Comparison of ENCODE assay signal across 25 cellular contexts in genomic region chr3:183959214-183959613, GRCh38. TPM values are rescaled to one million over a fixed set of nuclear protein-coding genes. Genes with fewer than 3 reads are reported as not detected.
DNase-seq lines count a peak whose midpoint lies in the region; ATAC-seq, FAIRE-seq and TF ChIP-seq lines count a peak whose summit lies in the region.
"Had no signal": no experiment of that assay in that cellular context is flagged by ENCODE, and none has a peak within 500 bp of the region (broad histone marks: within the 10 kb centered on the region; RNA-seq: fewer than 3 reads in every experiment).

No MANE protein-coding gene starts in this region.

- H3K9me3 Mint-ChIP-seq in activated T-helper 17 cell treated with anti-CD3 and anti-CD28 coated beads, Interleukin-2, amount 50 U/mL, for 72 hours = no peaks in the 10 kb centered on the region
- H3K9me3 Mint-ChIP-seq: activated B cell treated with CpG ODN at 0.5 μM for 24 hours; activated CD8-positive, alpha-beta T cell treated with anti-CD3 and anti-CD28 coated beads for 36 hours; natural killer cell treated with Interleukin-12 subunit alpha and Interleukin-12 subunit beta and Interleukin-15 and Interleukin-18, amount 100 ng/mL, for 72 hours had no signal

- TF ChIP-seq EP300 in HepG2 (IDR thresholded peaks at IDR 0.05; ENCODE audit: low read depth in 2 of 2, low read length in 2 of 2) = peak in 1 of 2 experiments; percentile 31; a peak in 1 of 4 replicates
- no peak for TF ChIP-seq EP300 in HepG2 (CRISPR knock-in tag; IDR thresholded peaks at IDR 0.05; ENCODE audit: borderline replicate concordance)
- no peak for TF ChIP-seq EP300 in transverse colon (IDR thresholded peaks at IDR 0.05; ENCODE audit: low read depth)

- H3K4me1 Mint-ChIP-seq in activated T-helper 17 cell treated with anti-CD3 and anti-CD28 coated beads, Interleukin-2, amount 50 U/mL, for 72 hours = no peaks in the 10 kb centered on the region
- H3K4me1 Mint-ChIP-seq: activated B cell treated with CpG ODN at 0.5 μM for 24 hours had no signal

- H3K79me2 ChIP-seq in HepG2 (ENCODE audit: insufficient read depth, low read length) (no peaks in the 10 kb centered on the region), keratinocyte (ENCODE audit: control insufficient read depth, insufficient read depth, low read length) (no peaks in the 10 kb centered on the region)
- H3K79me2 ChIP-seq: parathyroid adenoma had no signal

- no peaks in the 10 kb centered on the region for H3K27me3 ChIP-seq in HepG2 (ENCODE audit: control insufficient read depth in 1 of 2, insufficient read depth in 2 of 2, low read length in 2 of 2)
- no peaks in the 10 kb centered on the region for H3K27me3 ChIP-seq in right lobe of liver
- no peaks in the 10 kb centered on the region for H3K27me3 ChIP-seq in keratinocyte (ENCODE audit: control insufficient read depth, extremely low read depth, insufficient read depth, low read length)
- H3K27me3 ChIP-seq in transverse colon = no peaks in the 10 kb centered on the region

- POLR2A ChIA-PET in HepG2 (lab: Yijun Ruan, JAX) = no interaction called here

- no peak for TF ChIP-seq RAD21 in HepG2 (CRISPR knock-in tag; IDR thresholded peaks at IDR 0.05)

- TF ChIP-seq CTCF in HepG2 (CRISPR knock-in tag; IDR thresholded peaks at IDR 0.05) (no peak), right lobe of liver (IDR thresholded peaks at IDR 0.05) (no peak), keratinocyte (optimal IDR thresholded peaks at IDR 0.05 in 1 of 3, IDR thresholded peaks at IDR 0.05 in 1 of 3, conservative IDR thresholded peaks at IDR 0.05 in 1 of 3; ENCODE audit: extremely low read depth in 1 of 3, insufficient read depth in 2 of 3, low read length in 3 of 3) (no peak), transverse colon (IDR thresholded peaks at IDR 0.05) (no peak)

- H3K27ac ChIP-seq in HepG2 (ENCODE audit: extremely low read length, insufficient read depth, low read length) = no peak overlapping the region
- H3K27ac ChIP-seq in right lobe of liver = no peak overlapping the region
- H3K27ac ChIP-seq in keratinocyte (ENCODE audit: control insufficient read depth, insufficient read depth, low read length) = peak overlapping the region; percentile 92
- H3K27ac ChIP-seq in transverse colon = peak overlapping the region; percentile 56 to 80 (median 76)
- H3K27ac ChIP-seq: KMS-11, parathyroid adenoma, thoracic aorta had no signal

- CTCF ChIA-PET in HepG2 (lab: Yijun Ruan, JAX; ENCODE audit: low intra/inter-chr PET ratio, low total read pairs) = no interaction called here

- no peak for ATAC-seq in HepG2
- ATAC-seq in right lobe of liver = no peak
- ATAC-seq in activated T-helper 17 cell treated with anti-CD3 and anti-CD28 coated beads, Interleukin-2, amount 50 U/mL, for 72 hours (replicated peaks) = peak; percentile 34
- ATAC-seq in HG02885 (IDR thresholded peaks at IDR 0.05; ENCODE audit: poor library complexity, unreplicated experiment) = no peak
- no peak for ATAC-seq in GM21515 (IDR thresholded peaks at IDR 0.05; ENCODE audit: unreplicated experiment)
- ATAC-seq: activated CD8-positive, alpha-beta T cell treated with anti-CD3 and anti-CD28 coated beads for 36 hours had no signal

- no peaks in the 10 kb centered on the region for H4K20me1 ChIP-seq in HepG2 (ENCODE audit: insufficient read depth, low read length)
- no peaks in the 10 kb centered on the region for H4K20me1 ChIP-seq in keratinocyte (ENCODE audit: control insufficient read depth, extremely low read depth, insufficient read depth, low read length)

- H3K9me3 ChIP-seq in HepG2 (ENCODE audit: low read length) (no peaks in the 10 kb centered on the region), right lobe of liver (no peaks in the 10 kb centered on the region), keratinocyte (ENCODE audit: control insufficient read depth, low read depth, low read length) (peaks cover 2% of the 10 kb centered on the region), transverse colon (no peaks in the 10 kb centered on the region)
- H3K9me3 ChIP-seq: HAP-1, thoracic aorta had no signal

- H3K9ac ChIP-seq in HepG2 (ENCODE audit: insufficient read depth, low read depth, low read length) = no peak overlapping the region
- peak overlapping the region; percentile 55 for H3K9ac ChIP-seq in keratinocyte (ENCODE audit: control insufficient read depth, extremely low read depth, insufficient read depth, low read length)
- H3K9ac ChIP-seq: KMS-11, parathyroid adenoma had no signal

- dilution Hi-C loops in keratinocyte (cut with MboI; ENCODE audit: extremely low pct_ligation_motif_present, low sequenced_read_pairs) = no loop called here

- H3K27me3 Mint-ChIP-seq in activated T-helper 17 cell treated with anti-CD3 and anti-CD28 coated beads, Interleukin-2, amount 50 U/mL, for 72 hours = no peaks in the 10 kb centered on the region
- H3K27me3 Mint-ChIP-seq: activated B cell treated with CpG ODN at 0.5 μM for 24 hours; activated CD8-positive, alpha-beta T cell treated with anti-CD3 and anti-CD28 coated beads for 36 hours; natural killer cell treated with Interleukin-12 subunit alpha and Interleukin-12 subunit beta and Interleukin-15 and Interleukin-18, amount 100 ng/mL, for 72 hours had no signal

- no peaks in the 10 kb centered on the region for H3K9me1 ChIP-seq in keratinocyte (ENCODE audit: control insufficient read depth, extremely low read depth, insufficient read depth, low read length)

- H3K27ac Mint-ChIP-seq in activated T-helper 17 cell treated with anti-CD3 and anti-CD28 coated beads, Interleukin-2, amount 50 U/mL, for 72 hours = peak overlapping the region; percentile 27
- H3K27ac Mint-ChIP-seq: activated B cell treated with CpG ODN at 0.5 μM for 24 hours; activated CD8-positive, alpha-beta T cell treated with anti-CD3 and anti-CD28 coated beads for 36 hours; natural killer cell treated with Interleukin-12 subunit alpha and Interleukin-12 subunit beta and Interleukin-15 and Interleukin-18, amount 100 ng/mL, for 72 hours had no signal

- H3K4me2 ChIP-seq in HepG2 (ENCODE audit: low read depth, low read length) = no peak overlapping the region
- H3K4me2 ChIP-seq in keratinocyte (ENCODE audit: control insufficient read depth, extremely low read depth, insufficient read depth, low read depth, low read length) = peak overlapping the region; percentile 61
- H3K4me2 ChIP-seq: KMS-11 had no signal

- no peak overlapping the region for H3K4me3 Mint-ChIP-seq in activated T-helper 17 cell treated with anti-CD3 and anti-CD28 coated beads, Interleukin-2, amount 50 U/mL, for 72 hours
- H3K4me3 Mint-ChIP-seq: activated B cell treated with CpG ODN at 0.5 μM for 24 hours; activated CD8-positive, alpha-beta T cell treated with anti-CD3 and anti-CD28 coated beads for 36 hours; natural killer cell treated with Interleukin-12 subunit alpha and Interleukin-12 subunit beta and Interleukin-15 and Interleukin-18, amount 100 ng/mL, for 72 hours had no signal

- FAIRE-seq in HepG2 (lab: Jason Lieb, UNC) (no peak), keratinocyte (lab: Jason Lieb, UNC) (no peak)
- FAIRE-seq: astrocyte had no signal

- H3K36me3 ChIP-seq in HepG2 (replicated peaks in 1 of 2; ENCODE audit: control insufficient read depth in 1 of 2, insufficient read depth in 2 of 2, low read length in 2 of 2) (peaks cover 4 to 5% of the 10 kb centered on the region in 2 experiments; a peak in 3 of 5 replicates), right lobe of liver (no peaks in the 10 kb centered on the region), keratinocyte (ENCODE audit: control insufficient read depth in 2 of 2, extremely low read depth in 1 of 2, insufficient read depth in 2 of 2, low read length in 2 of 2) (peaks cover 2 to 18% of the 10 kb centered on the region in 2 experiments), transverse colon (no peaks in the 10 kb centered on the region)

- in situ Hi-C loops in HepG2 (cut with HindIII; ENCODE audit: extremely low pct_ligation_motif_present, low pct_unique_long_range_greater_than_20kb) = no loop called here
- in situ Hi-C loops in transverse colon (cut with MboI; ENCODE audit: low pct_ligation_motif_present in 1 of 4, low pct_unique_long_range_greater_than_20kb in 1 of 4, low sequenced_read_pairs in 3 of 4) = no loop called here

- no peaks in the 10 kb centered on the region for H3K36me3 Mint-ChIP-seq in activated T-helper 17 cell treated with anti-CD3 and anti-CD28 coated beads, Interleukin-2, amount 50 U/mL, for 72 hours (ENCODE audit: low read depth)

- H2AFZ ChIP-seq in HepG2 (ENCODE audit: low read length) (no peak overlapping the region), keratinocyte (ENCODE audit: control insufficient read depth, low read length) (no peak overlapping the region)
- H2AFZ ChIP-seq: parathyroid adenoma had no signal

- intact Hi-C loops in HepG2 (cut with micrococcal nuclease; ENCODE audit: unreplicated experiment) = no loop called here
- intact Hi-C loops in right lobe of liver (cut with DNase I) = no loop called here
- intact Hi-C loops in transverse colon (cut with DNase I; ENCODE audit: low total_unique reads) = no loop called here

- WGBS in HepG2 (ENCODE audit: low lambda C conversion rate) = 65% methylated on average over 4 of the region's 4 CpGs
- WGBS in right lobe of liver (ENCODE audit: insufficient coverage, low coverage, low lambda C conversion rate, missing lambda C conversion rate) = 88% methylated on average over 4 of the region's 4 CpGs
- 57 to 71% methylated on average over 1 to 4 of the region's 4 CpGs for WGBS in transverse colon (ENCODE audit: low coverage in 1 of 2), 2 donors

- DNase-seq in HepG2 (ENCODE audit: low spot score) = peak; percentile 13
- no peak for DNase-seq in right lobe of liver
- no peak for DNase-seq in keratinocyte (ENCODE audit: low read depth, low spot score)
- DNase-seq in transverse colon = peak; percentile 20
- no peak for DNase-seq in NCI-H2107 treated with DMSO at 0.1 percent for 48 hours (lab: John Stamatoyannopoulos, UW; ENCODE audit: unreplicated experiment)
- DNase-seq: activated B cell treated with CpG ODN at 0.5 μM for 24 hours; activated CD8-positive, alpha-beta T cell treated with anti-CD3 and anti-CD28 coated beads for 36 hours; activated naive CD4-positive, alpha-beta T cell; cerebellar nuclear complex; DMS53; GDM1; kidney glomerular epithelial cell; mesendoderm; NCI-H187; NCI-H2227 treated with DMSO at 0.1 percent for 48 hours; T-helper 9 cell had no signal

- no TSS peak for BruUV-seq in HepG2 (replicated peaks; lab: Mats Ljungman, UMichigan)

- TF ChIP-seq POLR2A in HepG2 (IDR thresholded peaks at IDR 0.05; ENCODE audit: insufficient read depth in 1 of 2, low read depth in 2 of 2, low read length in 2 of 2) (no peak), right lobe of liver (IDR thresholded peaks at IDR 0.05) (no peak), transverse colon (IDR thresholded peaks at IDR 0.05) (no peak)

- no peak overlapping the region for H3K4me3 ChIP-seq in HepG2 (replicated peaks in 1 of 3; ENCODE audit: insufficient read depth in 1 of 3, low read depth in 2 of 3, low read length in 3 of 3)
- H3K4me3 ChIP-seq in right lobe of liver = no peak overlapping the region
- peak overlapping the region in 1 of 3 experiments; percentile 12 for H3K4me3 ChIP-seq in keratinocyte (ENCODE audit: control insufficient read depth in 2 of 3, extremely low read depth in 1 of 3, insufficient read depth in 2 of 3, low read depth in 1 of 3, low read length in 3 of 3)
- H3K4me3 ChIP-seq in transverse colon = no peak overlapping the region
- H3K4me3 ChIP-seq: HAP-1, thoracic aorta had no signal

- H3K4me1 ChIP-seq in HepG2 (ENCODE audit: insufficient read depth, low read length) = peaks cover 8% of the 10 kb centered on the region
- no peaks in the 10 kb centered on the region for H3K4me1 ChIP-seq in right lobe of liver
- peaks cover 13% of the 10 kb centered on the region for H3K4me1 ChIP-seq in keratinocyte (ENCODE audit: control insufficient read depth, extremely low read depth, insufficient read depth, low read length)
- H3K4me1 ChIP-seq in transverse colon = peaks cover 0 to 11% (median 6%) of the 10 kb centered on the region in 4 donors
- H3K4me1 ChIP-seq: parathyroid adenoma had no signal

RNA-seq across cellular contexts. Expression of gene ABCC5, which starts 58.5 kb away (rescaled TPM):
- 7.8 and 12.7 TPM in 2 replicates for total RNA-seq in HepG2 (2016; rRNA removed; fragmentation: Illumina TruSeq; extraction: Trizol)
- total RNA-seq in HepG2 (2016; cell fraction: cytosol; rRNA removed; fragmentation: Illumina TruSeq; extraction: Trizol; ENCODE audit: low read depth) = 3.7 and 3.9 TPM in 2 replicates
- 7.1 and 13.0 TPM in 2 replicates for total RNA-seq in HepG2 (2016; cell fraction: insoluble cytoplasmic fraction; rRNA removed; fragmentation: Illumina TruSeq; extraction: Trizol)
- 6.1 and 6.4 TPM in 2 replicates for total RNA-seq in HepG2 (2016; cell fraction: membrane; rRNA removed; fragmentation: Illumina TruSeq; extraction: Trizol)
- 22.3 and 24.4 TPM in 2 replicates for total RNA-seq in HepG2 (2016; cell fraction: nucleus; rRNA removed; fragmentation: Illumina TruSeq; extraction: Trizol)
- polyA plus RNA-seq in HepG2 (2011; rRNA removed) = 12.5 and 14.1 TPM in 2 replicates
- polyA plus RNA-seq in HepG2 (2011; cell fraction: cytosol; rRNA removed) = 5.2 and 6.5 TPM in 2 replicates
- polyA plus RNA-seq in HepG2 (2011; cell fraction: nucleus; rRNA removed) = 37.7 and 46.7 TPM in 2 replicates
- polyA plus RNA-seq in HepG2 (2012) = 9.2 and 10.3 TPM in 2 replicates
- polyA plus RNA-seq in HepG2 (2016; cell fraction: cytosol; fragmentation: Illumina TruSeq; extraction: Trizol; ENCODE audit: low read depth) = 2.0 and 2.8 TPM in 2 replicates
- 5.0 and 5.7 TPM in 2 replicates for polyA plus RNA-seq in HepG2 (2016; cell fraction: insoluble cytoplasmic fraction; fragmentation: Illumina TruSeq; extraction: Trizol; ENCODE audit: low read depth)
- polyA plus RNA-seq in HepG2 (2016; cell fraction: membrane; fragmentation: Illumina TruSeq; extraction: Trizol; ENCODE audit: low read depth) = 2.0 and 2.9 TPM in 2 replicates
- 29.7 TPM in 2 replicates for polyA plus RNA-seq in HepG2 (2016; cell fraction: nucleus; fragmentation: Illumina TruSeq; extraction: Trizol; ENCODE audit: insufficient read depth, low read depth)
- 15.6 and 37.4 TPM in 2 replicates for polyA minus RNA-seq in HepG2 (2011; rRNA and poly(A)+ RNA removed; ENCODE audit: low replicate concordance)
- 5.2 and 7.6 TPM in 2 replicates for polyA minus RNA-seq in HepG2 (2011; cell fraction: cytosol; rRNA and poly(A)+ RNA removed)
- 30.0 and 32.6 TPM in 2 replicates for polyA minus RNA-seq in HepG2 (2011; cell fraction: nucleus; rRNA and poly(A)+ RNA removed)
- 1 to 10 TPM; 5.5 to 9.4 (median 7.6) TPM for total RNA-seq in right lobe of liver
- 10 to 100 TPM in 1 of 2 donors, 1 to 10 TPM in 1; 9.1 to 14.8 TPM for total RNA-seq in activated T-helper 17 cell treated with anti-CD3 and anti-CD28 coated beads, Interleukin-2, amount 50 U/mL, for 72 hours
- polyA plus RNA-seq in keratinocyte = 22.3 to 30.3 TPM (median 28.7 TPM) in 3 replicates
- 7.7 TPM for polyA plus RNA-seq in keratinocyte (2011; ENCODE audit: low read depth)
- polyA plus RNA-seq in keratinocyte (2011; cell fraction: cytosol; rRNA removed) = 8.6 and 11.1 TPM in 2 replicates
- 118 and 132 TPM in 2 replicates for polyA plus RNA-seq in keratinocyte (2011; cell fraction: nucleus; rRNA removed)
- 7.9 and 14.9 TPM in 2 replicates for polyA plus RNA-seq in keratinocyte (2012; ENCODE audit: low replicate concordance)
- 16.0 to 32.3 TPM (median 22.5 TPM) in 3 replicates for polyA minus RNA-seq in keratinocyte
- polyA minus RNA-seq in keratinocyte (2011; cell fraction: cytosol; rRNA and poly(A)+ RNA removed) = 10.4 TPM
- polyA minus RNA-seq in keratinocyte (2011; cell fraction: nucleus; rRNA and poly(A)+ RNA removed) = 38.1 and 63.4 TPM in 2 replicates
- 100 to 1,000 TPM in 1 of 4 donors, 10 to 100 TPM in 3; 74.1 to 168 (median 83.8) TPM for total RNA-seq in transverse colon

Comparison
In these comparisons a context has a peak if more than half of its experiments do, and no peak if none do; other contexts are left out.
1. DNase-seq: peak in HepG2 (single experiment) and transverse colon (single experiment); none in right lobe of liver (0 of 3), keratinocyte (single experiment) and NCI-H2107 treated with DMSO at 0.1 percent for 48 hours (single experiment).
2. H3K27ac ChIP-seq: peak in keratinocyte (single experiment) and transverse colon (4 of 4); none in HepG2 (single experiment) and right lobe of liver (0 of 3).